24 cellular contexts compared by ENCODE assay signal in the genomic region with DNA sequence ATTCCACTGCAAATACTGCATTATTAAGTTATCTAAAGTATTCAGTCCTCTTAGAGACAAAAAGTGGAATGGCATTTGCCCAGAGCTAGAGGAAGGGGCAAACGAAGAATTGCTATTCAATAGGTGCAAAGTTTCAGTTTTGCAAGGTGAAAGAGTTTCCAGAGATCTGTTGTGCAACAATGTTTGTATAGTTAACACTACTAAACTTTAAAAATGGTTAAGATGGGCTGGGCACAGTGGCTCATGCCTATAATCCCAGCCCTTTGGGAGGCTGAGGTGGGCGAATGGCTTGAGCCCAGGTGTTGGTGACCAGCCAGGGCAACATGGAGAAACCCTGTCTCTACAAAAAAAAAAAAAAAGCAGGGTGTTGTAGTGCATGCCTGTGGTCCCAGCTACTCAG.
"Had no signal": no experiment of that assay in that cellular context is flagged by ENCODE, and none has a peak within 500 bp of the region (broad histone marks: within the 10 kb centered on the region; RNA-seq: fewer than 3 reads in every experiment).

No MANE protein-coding gene starts in this region.

- H3K9me3 Mint-ChIP-seq: mesothelial cell of epicardium; natural killer cell treated with Interleukin-12 subunit alpha and Interleukin-12 subunit beta and Interleukin-15 and Interleukin-18, amount 100 ng/mL, for 72 hours had no signal

- H3K4me1 ChIP-seq: right atrium auricular region, stomach, testis, thyroid gland, transverse colon, upper lobe of left lung, vagina had no signal

- H3K27me3 Mint-ChIP-seq: naive thymus-derived CD4-positive, alpha-beta T cell; progenitor cell of endocrine pancreas; stimulated activated naive B cell treated with anti-CD40 and anti-IgM and Interleukin-4, amounts not matched to agents 10 μg/mL and 1 μg/mL and 100 μg/mL, for 72 hours had no signal

- H3K27me3 ChIP-seq: ovary, right atrium auricular region, testis, thyroid gland, transverse colon, upper lobe of left lung, vagina had no signal

- H3K4me1 Mint-ChIP-seq: stimulated activated naive B cell treated with anti-CD40 and anti-IgM and Interleukin-4, amounts not matched to agents 10 μg/mL and 1 μg/mL and 100 μg/mL, for 72 hours had no signal

- H3K36me3 Mint-ChIP-seq: mesothelial cell of epicardium; naive thymus-derived CD4-positive, alpha-beta T cell; natural killer cell treated with Interleukin-12 subunit alpha and Interleukin-12 subunit beta and Interleukin-15 and Interleukin-18, amount 100 ng/mL, for 72 hours; stimulated activated naive B cell treated with anti-CD40 and anti-IgM and Interleukin-4, amounts not matched to agents 10 μg/mL and 1 μg/mL and 100 μg/mL, for 72 hours had no signal

- DNase-seq: hypothalamus; islet precursor cell; mesendoderm; naive thymus-derived CD4-positive, alpha-beta T cell; ovary; stimulated activated CD4-positive, alpha-beta T cell treated with anti-CD3 and anti-CD28 coated beads, Interleukin-12 subunit alpha, Interleukin-12 subunit beta, amount 100 ng/mL, for 4 hours; stimulated activated CD4-positive, alpha-beta T cell treated with anti-CD3 and anti-CD28 coated beads, Interleukin-15, amount 100 ng/mL, for 24 hours; stimulated activated CD4-positive, alpha-beta T cell treated with anti-CD3 and anti-CD28 coated beads, Interleukin-2, amount 100 ng/mL, for 24 hours; stimulated activated CD4-positive, alpha-beta T cell treated with anti-CD3 and anti-CD28 coated beads, Interleukin-4, amount 100 ng/mL, for 1 hour; stimulated activated naive B cell treated with anti-CD40 and anti-IgM and Interleukin-4, amounts not matched to agents 10 μg/mL and 1 μg/mL and 100 μg/mL, for 72 hours; stimulated activated naive CD8-positive, alpha-beta T cell treated with anti-CD3 and anti-CD28 coated beads, Interleukin-15, Interleukin-2, amounts not matched to agents 100 U/mL and 50 U/mL, for 24 hours; stomach; testis; thyroid gland; transverse colon; upper lobe of left lung had no signal

- H3K27ac Mint-ChIP-seq: mesothelial cell of epicardium; naive thymus-derived CD4-positive, alpha-beta T cell; natural killer cell treated with Interleukin-12 subunit alpha and Interleukin-12 subunit beta and Interleukin-15 and Interleukin-18, amount 100 ng/mL, for 72 hours; progenitor cell of endocrine pancreas; stimulated activated naive B cell treated with anti-CD40 and anti-IgM and Interleukin-4, amounts not matched to agents 10 μg/mL and 1 μg/mL and 100 μg/mL, for 72 hours had no signal

- H3K4me3 Mint-ChIP-seq: mesothelial cell of epicardium; naive thymus-derived CD4-positive, alpha-beta T cell; natural killer cell treated with Interleukin-12 subunit alpha and Interleukin-12 subunit beta and Interleukin-15 and Interleukin-18, amount 100 ng/mL, for 72 hours; stimulated activated naive B cell treated with anti-CD40 and anti-IgM and Interleukin-4, amounts not matched to agents 10 μg/mL and 1 μg/mL and 100 μg/mL, for 72 hours had no signal

- H3K4me3 ChIP-seq: lung, ovary, right atrium auricular region, skin epidermis, stomach, testis, thyroid gland, transverse colon, upper lobe of left lung, vagina had no signal

- H3K9me3 ChIP-seq: ovary, right atrium auricular region, stomach, testis, thyroid gland, transverse colon, upper lobe of left lung, vagina had no signal

- H3K27ac ChIP-seq: ovary, right atrium auricular region, skin epidermis, stomach, testis, transverse colon, upper lobe of left lung, vagina had no signal

- H3K36me3 ChIP-seq: ovary, right atrium auricular region, stomach, thyroid gland, transverse colon, upper lobe of left lung, vagina had no signal

- ATAC-seq: naive thymus-derived CD4-positive, alpha-beta T cell; natural killer cell treated with Interleukin-12 subunit alpha and Interleukin-12 subunit beta and Interleukin-15 and Interleukin-18, amount 100 ng/mL, for 72 hours; sciatic nerve; stimulated activated naive B cell treated with anti-CD40 and anti-IgM and Interleukin-4, amounts not matched to agents 10 μg/mL and 1 μg/mL and 100 μg/mL, for 72 hours; stimulated activated naive CD8-positive, alpha-beta T cell treated with anti-CD3 and anti-CD28 coated beads, Interleukin-15, Interleukin-2, amounts not matched to agents 100 U/mL and 50 U/mL, for 24 hours had no signal
